1 cellular context compared by ENCODE assay signal in the genomic region with DNA sequence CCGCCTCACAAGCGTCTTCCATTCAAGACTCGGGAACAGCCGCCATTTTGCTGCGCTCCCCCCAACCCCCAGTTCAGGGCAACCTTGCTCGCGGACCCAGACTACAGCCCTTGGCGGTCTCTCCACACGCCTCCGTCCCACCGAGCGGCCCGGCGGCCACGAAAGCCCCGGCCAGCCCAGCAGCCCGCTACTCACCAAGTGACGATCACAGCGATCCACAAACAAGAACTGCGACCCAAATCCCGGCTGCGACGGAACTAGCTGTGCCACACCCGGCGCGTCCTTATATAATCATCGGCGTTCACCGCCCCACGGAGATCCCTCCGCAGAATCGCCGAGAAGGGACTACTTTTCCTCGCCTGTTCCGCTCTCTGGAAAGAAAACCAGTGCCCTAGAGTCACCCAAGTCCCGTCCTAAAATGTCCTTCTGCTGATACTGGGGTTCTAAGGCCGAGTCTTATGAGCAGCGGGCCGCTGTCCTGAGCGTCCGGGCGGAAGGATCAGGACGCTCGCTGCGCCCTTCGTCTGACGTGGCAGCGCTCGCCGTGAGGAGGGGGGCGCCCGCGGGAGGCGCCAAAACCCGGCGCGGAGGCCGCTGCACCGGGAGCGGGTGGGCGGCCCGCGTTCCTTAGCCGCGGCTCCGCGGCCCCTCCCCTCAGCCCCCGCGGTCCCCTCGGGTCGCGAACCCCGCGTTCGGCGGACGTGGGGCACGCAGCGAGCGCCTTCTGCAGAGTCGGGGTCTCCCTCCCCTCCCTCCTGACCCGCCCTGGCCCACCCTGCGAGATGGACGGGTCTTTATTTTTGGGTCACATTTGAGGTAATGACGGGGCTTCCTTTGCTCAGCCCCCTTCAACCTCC.
A peak's percentile ranks its signal among the peaks of the same experiment; 100 is the strongest.
TF ChIP-seq lines count a peak whose summit lies in the region.

A gene (minus strand): TSS at position 259 of the 857 bp plus-strand sequence. CDS start 879 bp downstream, outside the sequence.

TF ChIP-seq in K562, 482 proteins besides CTCF, POLR2A, EP300 and RAD21 (continued from another document and continues in another):
- TF ChIP-seq, protein P1, sequence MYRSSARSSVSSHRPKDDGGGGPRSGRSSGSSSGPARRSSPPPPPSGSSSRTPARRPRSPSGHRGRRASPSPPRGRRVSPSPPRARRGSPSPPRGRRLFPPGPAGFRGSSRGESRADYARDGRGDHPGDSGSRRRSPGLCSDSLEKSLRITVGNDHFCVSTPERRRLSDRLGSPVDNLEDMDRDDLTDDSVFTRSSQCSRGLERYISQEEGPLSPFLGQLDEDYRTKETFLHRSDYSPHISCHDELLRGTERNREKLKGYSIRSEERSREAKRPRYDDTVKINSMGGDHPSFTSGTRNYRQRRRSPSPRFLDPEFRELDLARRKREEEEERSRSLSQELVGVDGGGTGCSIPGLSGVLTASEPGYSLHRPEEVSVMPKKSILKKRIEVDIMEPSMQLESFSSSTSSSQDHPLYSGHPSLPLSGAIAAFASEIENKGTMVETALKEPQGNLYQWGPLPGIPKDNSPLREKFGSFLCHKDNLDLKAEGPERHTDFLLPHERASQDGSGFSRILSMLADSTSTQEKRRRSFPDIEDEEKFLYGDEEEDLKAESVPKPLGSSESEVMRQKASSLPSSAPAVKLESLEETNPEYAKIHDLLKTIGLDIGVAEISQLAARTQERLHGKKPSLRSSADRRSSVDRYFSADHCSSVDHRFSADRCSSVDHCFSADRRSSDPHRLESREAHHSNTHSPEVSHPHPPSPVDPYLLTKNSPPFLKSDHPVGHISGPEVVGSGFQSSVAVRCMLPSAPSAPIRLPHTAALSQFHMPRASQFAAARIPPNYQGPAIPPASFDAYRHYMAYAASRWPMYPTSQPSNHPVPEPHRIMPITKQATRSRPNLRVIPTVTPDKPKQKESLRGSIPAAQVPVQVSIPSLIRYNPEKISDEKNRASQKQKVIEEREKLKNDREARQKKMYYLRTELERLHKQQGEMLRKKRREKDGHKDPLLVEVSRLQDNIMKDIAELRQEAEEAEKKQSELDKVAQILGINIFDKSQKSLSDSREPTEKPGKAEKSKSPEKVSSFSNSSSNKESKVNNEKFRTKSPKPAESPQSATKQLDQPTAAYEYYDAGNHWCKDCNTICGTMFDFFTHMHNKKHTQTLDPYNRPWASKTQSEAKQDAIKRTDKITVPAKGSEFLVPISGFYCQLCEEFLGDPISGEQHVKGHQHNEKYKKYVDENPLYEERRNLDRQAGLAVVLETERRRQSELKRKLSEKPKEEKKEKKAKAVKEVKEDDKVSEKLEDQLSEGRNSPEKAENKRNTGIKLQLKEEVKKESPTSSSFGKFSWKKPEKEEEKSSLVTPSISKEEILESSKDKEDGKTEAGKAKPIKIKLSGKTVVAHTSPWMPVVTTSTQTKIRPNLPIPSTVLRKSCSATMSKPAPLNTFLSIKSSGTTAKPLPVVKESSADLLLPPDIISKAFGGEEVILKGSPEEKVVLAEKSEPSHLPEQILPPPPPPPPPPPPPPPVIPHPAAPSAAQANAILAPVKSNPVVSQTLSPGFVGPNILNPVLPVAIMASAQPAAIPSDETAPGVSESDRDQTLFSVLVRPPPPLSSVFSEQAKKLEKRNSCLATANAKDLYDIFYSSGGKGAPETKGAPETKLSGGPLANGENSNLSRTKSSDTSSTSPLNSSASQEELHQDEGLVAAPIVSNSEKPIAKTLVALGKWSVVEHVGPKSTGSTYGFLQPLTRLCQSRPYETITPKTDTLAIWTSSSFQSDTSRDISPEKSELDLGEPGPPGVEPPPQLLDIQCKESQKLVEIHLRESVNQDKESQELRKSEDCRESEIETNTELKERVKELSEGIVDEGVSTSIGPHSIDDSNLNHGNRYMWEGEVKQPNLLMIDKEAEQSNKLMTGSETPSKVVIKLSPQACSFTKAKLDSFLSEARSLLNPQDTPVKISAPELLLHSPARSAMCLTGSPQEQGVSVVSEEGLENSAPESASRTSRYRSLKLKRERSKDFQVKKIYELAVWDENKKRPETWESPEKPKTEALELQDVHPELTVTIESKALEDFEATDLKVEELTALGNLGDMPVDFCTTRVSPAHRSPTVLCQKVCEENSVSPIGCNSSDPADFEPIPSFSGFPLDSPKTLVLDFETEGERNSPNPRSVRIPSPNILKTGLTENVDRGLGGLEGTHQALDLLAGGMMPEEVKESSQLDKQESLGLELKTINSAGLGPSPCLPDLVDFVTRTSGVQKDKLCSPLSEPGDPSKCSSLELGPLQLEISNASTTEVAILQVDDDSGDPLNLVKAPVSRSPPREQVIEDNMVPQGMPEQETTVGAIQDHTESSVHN (IDR thresholded peaks at IDR 0.05; ENCODE audit: borderline replicate concordance in 1 of 2, low read depth in 1 of 2) = peak in 1 of 2 experiments; percentile 95; a peak in 2 of 4 replicates
- TF ChIP-seq ILF3 (IDR thresholded peaks at IDR 0.05; ENCODE audit: borderline replicate concordance) (no peak), KLF16 (IDR thresholded peaks at IDR 0.05) (no peak), SMAD1 (IDR thresholded peaks at IDR 0.05; ENCODE audit: low read depth, low read length, partially characterized antibody) (peak; percentile 99), POLR3G (IDR thresholded peaks at IDR 0.05; ENCODE audit: extremely low read depth, insufficient read length, insufficient replicate concordance) (no peak), ZNF143 (CRISPR knock-in tag; IDR thresholded peaks at IDR 0.05) (no peak), U2AF2 (optimal IDR thresholded peaks at IDR 0.05; ENCODE audit: low read depth, low read length) (no peak), FIP1L1 (IDR thresholded peaks at IDR 0.05; ENCODE audit: low read depth, low read length, poor library complexity, severe bottlenecking) (peak; percentile 98), JUND (IDR thresholded peaks at IDR 0.05; ENCODE audit: borderline replicate concordance, low read depth, low read length) (peak; percentile 94), JUND (tag; IDR thresholded peaks at IDR 0.05; ENCODE audit: borderline replicate concordance, low read depth, low read length) (peak; percentile 85; the same call in 2 of the 3 replicates), ZNF274 (IDR thresholded peaks at IDR 0.05; ENCODE audit: borderline replicate concordance, low read depth, low read length) (no peak), ZFP30 (CRISPR knock-in tag; IDR thresholded peaks at IDR 0.05; ENCODE audit: borderline replicate concordance) (no peak), HDGF (IDR thresholded peaks at IDR 0.05) (no peak), SMAD2 (IDR thresholded peaks at IDR 0.05; ENCODE audit: low read depth, low read length) (no peak), SP2 (IDR thresholded peaks at IDR 0.05; ENCODE audit: extremely low read depth, low read depth, low read length, poor library complexity, severe bottlenecking) (no peak), ESRRB (CRISPR knock-in tag; IDR thresholded peaks at IDR 0.05; ENCODE audit: borderline replicate concordance) (peak; percentile 69; the same call in 1 of the 2 replicates), HNRNPH1 (optimal IDR thresholded peaks at IDR 0.05; ENCODE audit: low read depth, low read length) (no peak), ZNF431 (CRISPR knock-in tag; IDR thresholded peaks at IDR 0.05) (peak; percentile 89), ZNF23 (CRISPR knock-in tag; IDR thresholded peaks at IDR 0.05) (no peak), ZNF140 (CRISPR knock-in tag; IDR thresholded peaks at IDR 0.05) (no peak), LARP7 (IDR thresholded peaks at IDR 0.05) (peak; percentile 92), ZNF75A (CRISPR knock-in tag; IDR thresholded peaks at IDR 0.05) (no peak), THRAP3 (IDR thresholded peaks at IDR 0.05; ENCODE audit: borderline replicate concordance) (peak; percentile 73; the same call in 1 of the 2 replicates), ZFP36 (IDR thresholded peaks at IDR 0.05; ENCODE audit: low read depth, low read length, partially characterized antibody) (no peak), BRD4 (IDR thresholded peaks at IDR 0.05) (peak; percentile 98), E2F3 (CRISPR knock-in tag; IDR thresholded peaks at IDR 0.05) (no peak), HDAC6 (IDR thresholded peaks at IDR 0.05; ENCODE audit: low read depth, low read length) (0 out of 2 replicates have a peak, but pooled peaks have one; percentile 68)
- TF ChIP-seq, protein P2, sequence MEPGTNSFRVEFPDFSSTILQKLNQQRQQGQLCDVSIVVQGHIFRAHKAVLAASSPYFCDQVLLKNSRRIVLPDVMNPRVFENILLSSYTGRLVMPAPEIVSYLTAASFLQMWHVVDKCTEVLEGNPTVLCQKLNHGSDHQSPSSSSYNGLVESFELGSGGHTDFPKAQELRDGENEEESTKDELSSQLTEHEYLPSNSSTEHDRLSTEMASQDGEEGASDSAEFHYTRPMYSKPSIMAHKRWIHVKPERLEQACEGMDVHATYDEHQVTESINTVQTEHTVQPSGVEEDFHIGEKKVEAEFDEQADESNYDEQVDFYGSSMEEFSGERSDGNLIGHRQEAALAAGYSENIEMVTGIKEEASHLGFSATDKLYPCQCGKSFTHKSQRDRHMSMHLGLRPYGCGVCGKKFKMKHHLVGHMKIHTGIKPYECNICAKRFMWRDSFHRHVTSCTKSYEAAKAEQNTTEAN (CRISPR knock-in tag; IDR thresholded peaks at IDR 0.05) = no peak; the same call in 1 of the 2 replicates
- TF ChIP-seq, protein P3, sequence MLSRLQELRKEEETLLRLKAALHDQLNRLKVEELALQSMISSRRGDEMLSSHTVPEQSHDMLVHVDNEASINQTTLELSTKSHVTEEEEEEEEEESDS (CRISPR knock-in tag; IDR thresholded peaks at IDR 0.05) = no peak
- TF ChIP-seq, protein P4, sequence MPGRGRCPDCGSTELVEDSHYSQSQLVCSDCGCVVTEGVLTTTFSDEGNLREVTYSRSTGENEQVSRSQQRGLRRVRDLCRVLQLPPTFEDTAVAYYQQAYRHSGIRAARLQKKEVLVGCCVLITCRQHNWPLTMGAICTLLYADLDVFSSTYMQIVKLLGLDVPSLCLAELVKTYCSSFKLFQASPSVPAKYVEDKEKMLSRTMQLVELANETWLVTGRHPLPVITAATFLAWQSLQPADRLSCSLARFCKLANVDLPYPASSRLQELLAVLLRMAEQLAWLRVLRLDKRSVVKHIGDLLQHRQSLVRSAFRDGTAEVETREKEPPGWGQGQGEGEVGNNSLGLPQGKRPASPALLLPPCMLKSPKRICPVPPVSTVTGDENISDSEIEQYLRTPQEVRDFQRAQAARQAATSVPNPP (IDR thresholded peaks at IDR 0.05; ENCODE audit: borderline replicate concordance, insufficient read depth, insufficient read length) = no peak
- TF ChIP-seq, protein P5, sequence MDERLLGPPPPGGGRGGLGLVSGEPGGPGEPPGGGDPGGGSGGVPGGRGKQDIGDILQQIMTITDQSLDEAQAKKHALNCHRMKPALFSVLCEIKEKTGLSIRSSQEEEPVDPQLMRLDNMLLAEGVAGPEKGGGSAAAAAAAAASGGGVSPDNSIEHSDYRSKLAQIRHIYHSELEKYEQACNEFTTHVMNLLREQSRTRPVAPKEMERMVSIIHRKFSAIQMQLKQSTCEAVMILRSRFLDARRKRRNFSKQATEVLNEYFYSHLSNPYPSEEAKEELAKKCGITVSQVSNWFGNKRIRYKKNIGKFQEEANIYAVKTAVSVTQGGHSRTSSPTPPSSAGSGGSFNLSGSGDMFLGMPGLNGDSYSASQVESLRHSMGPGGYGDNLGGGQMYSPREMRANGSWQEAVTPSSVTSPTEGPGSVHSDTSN (CRISPR knock-in tag; IDR thresholded peaks at IDR 0.05; ENCODE audit: low read depth) = no peak
- TF ChIP-seq, protein P5 (tag; conservative IDR thresholded peaks at IDR 0.05; ENCODE audit: low read depth) = peak; percentile 48; the same call in 1 of the 2 replicates
- TF ChIP-seq, protein P6, sequence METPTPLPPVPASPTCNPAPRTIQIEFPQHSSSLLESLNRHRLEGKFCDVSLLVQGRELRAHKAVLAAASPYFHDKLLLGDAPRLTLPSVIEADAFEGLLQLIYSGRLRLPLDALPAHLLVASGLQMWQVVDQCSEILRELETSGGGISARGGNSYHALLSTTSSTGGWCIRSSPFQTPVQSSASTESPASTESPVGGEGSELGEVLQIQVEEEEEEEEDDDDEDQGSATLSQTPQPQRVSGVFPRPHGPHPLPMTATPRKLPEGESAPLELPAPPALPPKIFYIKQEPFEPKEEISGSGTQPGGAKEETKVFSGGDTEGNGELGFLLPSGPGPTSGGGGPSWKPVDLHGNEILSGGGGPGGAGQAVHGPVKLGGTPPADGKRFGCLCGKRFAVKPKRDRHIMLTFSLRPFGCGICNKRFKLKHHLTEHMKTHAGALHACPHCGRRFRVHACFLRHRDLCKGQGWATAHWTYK (CRISPR knock-in tag; IDR thresholded peaks at IDR 0.05) = peak; percentile 60; the same call in 1 of the 2 replicates
- TF ChIP-seq, protein P7, sequence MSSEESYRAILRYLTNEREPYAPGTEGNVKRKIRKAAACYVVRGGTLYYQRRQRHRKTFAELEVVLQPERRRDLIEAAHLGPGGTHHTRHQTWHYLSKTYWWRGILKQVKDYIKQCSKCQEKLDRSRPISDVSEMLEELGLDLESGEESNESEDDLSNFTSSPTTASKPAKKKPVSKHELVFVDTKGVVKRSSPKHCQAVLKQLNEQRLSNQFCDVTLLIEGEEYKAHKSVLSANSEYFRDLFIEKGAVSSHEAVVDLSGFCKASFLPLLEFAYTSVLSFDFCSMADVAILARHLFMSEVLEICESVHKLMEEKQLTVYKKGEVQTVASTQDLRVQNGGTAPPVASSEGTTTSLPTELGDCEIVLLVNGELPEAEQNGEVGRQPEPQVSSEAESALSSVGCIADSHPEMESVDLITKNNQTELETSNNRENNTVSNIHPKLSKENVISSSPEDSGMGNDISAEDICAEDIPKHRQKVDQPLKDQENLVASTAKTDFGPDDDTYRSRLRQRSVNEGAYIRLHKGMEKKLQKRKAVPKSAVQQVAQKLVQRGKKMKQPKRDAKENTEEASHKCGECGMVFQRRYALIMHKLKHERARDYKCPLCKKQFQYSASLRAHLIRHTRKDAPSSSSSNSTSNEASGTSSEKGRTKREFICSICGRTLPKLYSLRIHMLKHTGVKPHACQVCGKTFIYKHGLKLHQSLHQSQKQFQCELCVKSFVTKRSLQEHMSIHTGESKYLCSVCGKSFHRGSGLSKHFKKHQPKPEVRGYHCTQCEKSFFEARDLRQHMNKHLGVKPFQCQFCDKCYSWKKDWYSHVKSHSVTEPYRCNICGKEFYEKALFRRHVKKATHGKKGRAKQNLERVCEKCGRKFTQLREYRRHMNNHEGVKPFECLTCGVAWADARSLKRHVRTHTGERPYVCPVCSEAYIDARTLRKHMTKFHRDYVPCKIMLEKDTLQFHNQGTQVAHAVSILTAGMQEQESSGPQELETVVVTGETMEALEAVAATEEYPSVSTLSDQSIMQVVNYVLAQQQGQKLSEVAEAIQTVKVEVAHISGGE (CRISPR knock-in tag; IDR thresholded peaks at IDR 0.05) = peak in 1 of 3 experiments; percentile 43; a peak in 1 of 6 replicates
